16 cellular contexts compared by ENCODE assay signal in genomic region chr1:229328598-229329362, GRCh38. TPM values are rescaled to one million over a fixed set of nuclear protein-coding genes. Genes with fewer than 3 reads are reported as not detected.
DNase-seq lines count a peak whose midpoint lies in the region; ATAC-seq, FAIRE-seq and TF ChIP-seq lines count a peak whose summit lies in the region.
"Had no signal": no experiment of that assay in that cellular context is flagged by ENCODE, and none has a peak within 500 bp of the region (broad histone marks: within the 10 kb centered on the region; RNA-seq: fewer than 3 reads in every experiment).

No MANE protein-coding gene starts in this region.

- H3K4me1 ChIP-seq in OCI-LY3 (ENCODE audit: low read length) (peaks cover 55% of the 10 kb centered on the region), upper lobe of right lung (no peaks in the 10 kb centered on the region)

- peak overlapping the region; percentile 72 for H3K27ac ChIP-seq in OCI-LY3 (ENCODE audit: low read length)
- no peak overlapping the region for H3K27ac ChIP-seq in upper lobe of right lung
- H3K27ac ChIP-seq: HL-60, SK-N-MC had no signal

- no peak for DNase-seq in GM12891 (ENCODE audit: insufficient read length, low spot score)
- no peak for DNase-seq in stimulated activated effector memory CD8-positive, alpha-beta T cell treated with anti-CD3 and anti-CD28 coated beads, Interleukin-12 subunit alpha, Interleukin-12 subunit beta, amount 100 ng/mL, for 72 hours (ENCODE audit: low spot score in 2 of 2)
- DNase-seq in SIG-M5 (lab: John Stamatoyannopoulos, UW): no peak
- no peak for DNase-seq in upper lobe of right lung
- DNase-seq: ACHN; AML-193; CD4-positive, alpha-beta T cell; H7; NCI-H1436 treated with DMSO at 0.1 percent for 48 hours; NCI-H2081; NCI-H748 treated with DMSO at 0.1 percent for 48 hours had no signal

- H4K20me1 ChIP-seq in OCI-LY3 (ENCODE audit: insufficient read depth, low read length): peaks cover 20% of the 10 kb centered on the region

- peaks cover 68% of the 10 kb centered on the region for H3K36me3 Mint-ChIP-seq in dendritic cell treated with granulocyte-macrophage colony-stimulating factor and Interleukin-4, amounts not matched to agents 40 ng/mL and 50 ng/mL, for 4 days (ENCODE audit: low read depth)
- H3K36me3 Mint-ChIP-seq in stimulated activated effector memory CD8-positive, alpha-beta T cell treated with anti-CD3 and anti-CD28 coated beads, Interleukin-12 subunit alpha, Interleukin-12 subunit beta, amount 100 ng/mL, for 72 hours: peaks cover 45% of the 10 kb centered on the region

- no peaks in the 10 kb centered on the region for H3K27me3 Mint-ChIP-seq in dendritic cell treated with granulocyte-macrophage colony-stimulating factor and Interleukin-4, amounts not matched to agents 40 ng/mL and 50 ng/mL, for 4 days
- H3K27me3 Mint-ChIP-seq: CD4-positive, alpha-beta T cell had no signal

- H3K27me3 ChIP-seq in OCI-LY3 (ENCODE audit: low read depth, low read length): no peaks in the 10 kb centered on the region
- H3K27me3 ChIP-seq in upper lobe of right lung: no peaks in the 10 kb centered on the region

- TF ChIP-seq POLR2A in GM12891 (IDR thresholded peaks at IDR 0.05; ENCODE audit: low read depth, low read length): no peak

- peak overlapping the region; percentile 38; the same call in 1 of the 2 replicates for H3K4me3 ChIP-seq in OCI-LY3 (ENCODE audit: low read length)
- no peak overlapping the region for H3K4me3 ChIP-seq in upper lobe of right lung
- H3K4me3 ChIP-seq: SK-N-MC had no signal

- no peak for FAIRE-seq in GM12891 (lab: Jason Lieb, UNC)

- no peak overlapping the region for H2AFZ ChIP-seq in OCI-LY3 (ENCODE audit: low read depth, low read length)

- TF ChIP-seq CTCF in OCI-LY3 (IDR thresholded peaks at IDR 0.05; ENCODE audit: low read depth, low read length) (no peak), upper lobe of right lung (IDR thresholded peaks at IDR 0.05) (no peak)

- H3K27ac Mint-ChIP-seq in dendritic cell treated with granulocyte-macrophage colony-stimulating factor and Interleukin-4, amounts not matched to agents 40 ng/mL and 50 ng/mL, for 4 days: peak overlapping the region; percentile 12
- peak overlapping the region; percentile 18 for H3K27ac Mint-ChIP-seq in stimulated activated effector memory CD8-positive, alpha-beta T cell treated with anti-CD3 and anti-CD28 coated beads, Interleukin-12 subunit alpha, Interleukin-12 subunit beta, amount 100 ng/mL, for 72 hours
- H3K27ac Mint-ChIP-seq: CD4-positive, alpha-beta T cell had no signal

- H3K9ac ChIP-seq in OCI-LY3 (ENCODE audit: low read length): no peak overlapping the region; the same call in 1 of the 2 replicates

- H3K4me2 ChIP-seq in OCI-LY3 (ENCODE audit: low read length): peak overlapping the region; percentile 67

- peaks cover 31% of the 10 kb centered on the region for H3K36me3 ChIP-seq in OCI-LY3 (replicated peaks; ENCODE audit: low read depth, low read length)
- peaks cover 22% of the 10 kb centered on the region for H3K36me3 ChIP-seq in upper lobe of right lung

- H3K9me3 Mint-ChIP-seq in dendritic cell treated with granulocyte-macrophage colony-stimulating factor and Interleukin-4, amounts not matched to agents 40 ng/mL and 50 ng/mL, for 4 days: no peaks in the 10 kb centered on the region
- no peaks in the 10 kb centered on the region for H3K9me3 Mint-ChIP-seq in stimulated activated effector memory CD8-positive, alpha-beta T cell treated with anti-CD3 and anti-CD28 coated beads, Interleukin-12 subunit alpha, Interleukin-12 subunit beta, amount 100 ng/mL, for 72 hours
- H3K9me3 Mint-ChIP-seq: CD4-positive, alpha-beta T cell had no signal

- intact Hi-C loops in dendritic cell treated with granulocyte-macrophage colony-stimulating factor and Interleukin-4, amounts not matched to agents 40 ng/mL and 50 ng/mL, for 4 days (cut with micrococcal nuclease): no loop called here
- intact Hi-C loops in upper lobe of right lung (cut with DNase I): no loop called here

- H3K4me1 Mint-ChIP-seq in dendritic cell treated with granulocyte-macrophage colony-stimulating factor and Interleukin-4, amounts not matched to agents 40 ng/mL and 50 ng/mL, for 4 days (ENCODE audit: low read depth): peaks cover 19% of the 10 kb centered on the region
- H3K4me1 Mint-ChIP-seq in stimulated activated effector memory CD8-positive, alpha-beta T cell treated with anti-CD3 and anti-CD28 coated beads, Interleukin-12 subunit alpha, Interleukin-12 subunit beta, amount 100 ng/mL, for 72 hours: peaks cover 39% of the 10 kb centered on the region

- H3K79me2 ChIP-seq in OCI-LY3 (ENCODE audit: low read length): peaks cover 7% of the 10 kb centered on the region; the same call in 1 of the 2 replicates

- no peaks in the 10 kb centered on the region for H3K9me3 ChIP-seq in OCI-LY3 (ENCODE audit: insufficient read depth, low read length)
- no peaks in the 10 kb centered on the region for H3K9me3 ChIP-seq in upper lobe of right lung

- ATAC-seq in stimulated activated effector memory CD8-positive, alpha-beta T cell treated with anti-CD3 and anti-CD28 coated beads, Interleukin-12 subunit alpha, Interleukin-12 subunit beta, amount 100 ng/mL, for 72 hours: peak; percentile 56
- no peak for ATAC-seq in upper lobe of right lung
- no peak for ATAC-seq in HG03432 (IDR thresholded peaks at IDR 0.05; ENCODE audit: unreplicated experiment)

- H3K4me3 Mint-ChIP-seq in dendritic cell treated with granulocyte-macrophage colony-stimulating factor and Interleukin-4, amounts not matched to agents 40 ng/mL and 50 ng/mL, for 4 days: no peak overlapping the region
- H3K4me3 Mint-ChIP-seq in stimulated activated effector memory CD8-positive, alpha-beta T cell treated with anti-CD3 and anti-CD28 coated beads, Interleukin-12 subunit alpha, Interleukin-12 subunit beta, amount 100 ng/mL, for 72 hours: no peak overlapping the region
- H3K4me3 Mint-ChIP-seq: CD4-positive, alpha-beta T cell had no signal

TF ChIP-seq in GM12891, 5 proteins besides CTCF, POLR2A, EP300 and RAD21:
- TF ChIP-seq PAX5 (IDR thresholded peaks at IDR 0.05; ENCODE audit: insufficient read depth, low read length, severe bottlenecking): no peak
- TF ChIP-seq POU2F2 (IDR thresholded peaks at IDR 0.05; ENCODE audit: low read depth, low read length): no peak
- no peak for TF ChIP-seq TAF1 (IDR thresholded peaks at IDR 0.05; ENCODE audit: low read depth, low read length)
- TF ChIP-seq POLR2AphosphoS5 (IDR thresholded peaks at IDR 0.05; ENCODE audit: low read depth, low read length): no peak
- TF ChIP-seq SPI1 (IDR thresholded peaks at IDR 0.05; ENCODE audit: low read depth, low read length): peak; percentile 65

RNA-seq across cellular contexts. Expression of gene CCSAP, which starts 14.1 kb away (rescaled TPM):
- polyA plus RNA-seq in GM12891 (2012; ENCODE audit: low read depth, missing spikeins): 2.1 TPM
- total RNA-seq in upper lobe of right lung: 9.1 TPM

RNA-seq across cellular contexts. Expression of gene RAB4A, which starts 57.9 kb away (rescaled TPM):
- 19.9 TPM for polyA plus RNA-seq in GM12891 (2012; ENCODE audit: low read depth, missing spikeins)
- total RNA-seq in upper lobe of right lung: 47.1 TPM
